ENCODE assay signal across 1 cellular context in the genomic region with DNA sequence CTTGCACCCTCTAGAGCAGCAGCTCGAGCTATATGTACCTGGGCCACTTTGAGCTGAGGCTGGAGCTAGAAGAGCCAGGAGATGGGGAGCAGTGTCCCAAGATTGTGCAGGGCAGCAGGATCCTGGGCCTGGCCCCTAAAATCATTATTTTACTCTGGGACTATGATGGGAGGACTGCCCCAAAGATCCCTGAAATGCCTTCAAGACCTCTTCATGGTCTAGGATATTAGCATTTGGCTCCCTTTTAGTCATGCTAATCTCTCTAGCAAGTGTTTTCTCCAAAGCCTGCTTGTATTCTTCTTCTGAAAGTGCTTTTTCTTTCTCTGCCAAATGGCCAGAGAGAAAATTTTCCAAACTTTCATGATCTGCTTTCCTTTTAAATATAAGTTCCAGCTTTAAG.
TF ChIP-seq lines count a peak whose summit lies in the region.

No MANE protein-coding gene starts in this region.

TF ChIP-seq in GM23338, 12 proteins besides CTCF, POLR2A, EP300 and RAD21:
- TF ChIP-seq, protein P1, sequence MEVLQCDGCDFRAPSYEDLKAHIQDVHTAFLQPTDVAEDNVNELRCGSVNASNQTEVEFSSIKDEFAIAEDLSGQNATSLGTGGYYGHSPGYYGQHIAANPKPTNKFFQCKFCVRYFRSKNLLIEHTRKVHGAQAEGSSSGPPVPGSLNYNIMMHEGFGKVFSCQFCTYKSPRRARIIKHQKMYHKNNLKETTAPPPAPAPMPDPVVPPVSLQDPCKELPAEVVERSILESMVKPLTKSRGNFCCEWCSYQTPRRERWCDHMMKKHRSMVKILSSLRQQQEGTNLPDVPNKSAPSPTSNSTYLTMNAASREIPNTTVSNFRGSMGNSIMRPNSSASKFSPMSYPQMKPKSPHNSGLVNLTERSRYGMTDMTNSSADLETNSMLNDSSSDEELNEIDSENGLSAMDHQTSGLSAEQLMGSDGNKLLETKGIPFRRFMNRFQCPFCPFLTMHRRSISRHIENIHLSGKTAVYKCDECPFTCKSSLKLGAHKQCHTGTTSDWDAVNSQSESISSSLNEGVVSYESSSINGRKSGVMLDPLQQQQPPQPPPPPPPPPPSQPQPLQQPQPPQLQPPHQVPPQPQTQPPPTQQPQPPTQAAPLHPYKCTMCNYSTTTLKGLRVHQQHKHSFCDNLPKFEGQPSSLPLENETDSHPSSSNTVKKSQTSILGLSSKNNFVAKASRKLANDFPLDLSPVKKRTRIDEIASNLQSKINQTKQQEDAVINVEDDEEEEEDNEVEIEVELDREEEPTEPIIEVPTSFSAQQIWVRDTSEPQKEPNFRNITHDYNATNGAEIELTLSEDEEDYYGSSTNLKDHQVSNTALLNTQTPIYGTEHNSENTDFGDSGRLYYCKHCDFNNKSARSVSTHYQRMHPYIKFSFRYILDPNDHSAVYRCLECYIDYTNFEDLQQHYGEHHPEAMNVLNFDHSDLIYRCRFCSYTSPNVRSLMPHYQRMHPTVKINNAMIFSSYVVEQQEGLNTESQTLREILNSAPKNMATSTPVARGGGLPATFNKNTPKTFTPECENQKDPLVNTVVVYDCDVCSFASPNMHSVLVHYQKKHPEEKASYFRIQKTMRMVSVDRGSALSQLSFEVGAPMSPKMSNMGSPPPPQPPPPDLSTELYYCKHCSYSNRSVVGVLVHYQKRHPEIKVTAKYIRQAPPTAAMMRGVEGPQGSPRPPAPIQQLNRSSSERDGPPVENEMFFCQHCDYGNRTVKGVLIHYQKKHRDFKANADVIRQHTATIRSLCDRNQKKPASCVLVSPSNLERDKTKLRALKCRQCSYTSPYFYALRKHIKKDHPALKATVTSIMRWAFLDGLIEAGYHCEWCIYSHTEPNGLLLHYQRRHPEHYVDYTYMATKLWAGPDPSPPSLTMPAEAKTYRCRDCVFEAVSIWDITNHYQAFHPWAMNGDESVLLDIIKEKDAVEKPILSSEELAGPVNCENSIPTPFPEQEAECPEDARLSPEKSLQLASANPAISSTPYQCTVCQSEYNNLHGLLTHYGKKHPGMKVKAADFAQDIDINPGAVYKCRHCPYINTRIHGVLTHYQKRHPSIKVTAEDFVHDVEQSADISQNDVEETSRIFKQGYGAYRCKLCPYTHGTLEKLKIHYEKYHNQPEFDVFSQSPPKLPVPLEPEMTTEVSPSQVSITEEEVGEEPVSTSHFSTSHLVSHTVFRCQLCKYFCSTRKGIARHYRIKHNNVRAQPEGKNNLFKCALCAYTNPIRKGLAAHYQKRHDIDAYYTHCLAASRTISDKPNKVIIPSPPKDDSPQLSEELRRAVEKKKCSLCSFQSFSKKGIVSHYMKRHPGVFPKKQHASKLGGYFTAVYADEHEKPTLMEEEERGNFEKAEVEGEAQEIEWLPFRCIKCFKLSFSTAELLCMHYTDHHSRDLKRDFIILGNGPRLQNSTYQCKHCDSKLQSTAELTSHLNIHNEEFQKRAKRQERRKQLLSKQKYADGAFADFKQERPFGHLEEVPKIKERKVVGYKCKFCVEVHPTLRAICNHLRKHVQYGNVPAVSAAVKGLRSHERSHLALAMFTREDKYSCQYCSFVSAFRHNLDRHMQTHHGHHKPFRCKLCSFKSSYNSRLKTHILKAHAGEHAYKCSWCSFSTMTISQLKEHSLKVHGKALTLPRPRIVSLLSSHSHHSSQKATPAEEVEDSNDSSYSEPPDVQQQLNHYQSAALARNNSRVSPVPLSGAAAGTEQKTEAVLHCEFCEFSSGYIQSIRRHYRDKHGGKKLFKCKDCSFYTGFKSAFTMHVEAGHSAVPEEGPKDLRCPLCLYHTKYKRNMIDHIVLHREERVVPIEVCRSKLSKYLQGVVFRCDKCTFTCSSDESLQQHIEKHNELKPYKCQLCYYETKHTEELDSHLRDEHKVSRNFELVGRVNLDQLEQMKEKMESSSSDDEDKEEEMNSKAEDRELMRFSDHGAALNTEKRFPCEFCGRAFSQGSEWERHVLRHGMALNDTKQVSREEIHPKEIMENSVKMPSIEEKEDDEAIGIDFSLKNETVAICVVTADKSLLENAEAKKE (CRISPR knock-in tag; IDR thresholded peaks at IDR 0.05), result peak; percentile 57; the same call in 1 of the 2 replicates
- no peak for TF ChIP-seq STAT1 (IDR thresholded peaks at IDR 0.05; ENCODE audit: unreplicated experiment)
